ENCODE assay signal across 9 cellular contexts in the genomic region with DNA sequence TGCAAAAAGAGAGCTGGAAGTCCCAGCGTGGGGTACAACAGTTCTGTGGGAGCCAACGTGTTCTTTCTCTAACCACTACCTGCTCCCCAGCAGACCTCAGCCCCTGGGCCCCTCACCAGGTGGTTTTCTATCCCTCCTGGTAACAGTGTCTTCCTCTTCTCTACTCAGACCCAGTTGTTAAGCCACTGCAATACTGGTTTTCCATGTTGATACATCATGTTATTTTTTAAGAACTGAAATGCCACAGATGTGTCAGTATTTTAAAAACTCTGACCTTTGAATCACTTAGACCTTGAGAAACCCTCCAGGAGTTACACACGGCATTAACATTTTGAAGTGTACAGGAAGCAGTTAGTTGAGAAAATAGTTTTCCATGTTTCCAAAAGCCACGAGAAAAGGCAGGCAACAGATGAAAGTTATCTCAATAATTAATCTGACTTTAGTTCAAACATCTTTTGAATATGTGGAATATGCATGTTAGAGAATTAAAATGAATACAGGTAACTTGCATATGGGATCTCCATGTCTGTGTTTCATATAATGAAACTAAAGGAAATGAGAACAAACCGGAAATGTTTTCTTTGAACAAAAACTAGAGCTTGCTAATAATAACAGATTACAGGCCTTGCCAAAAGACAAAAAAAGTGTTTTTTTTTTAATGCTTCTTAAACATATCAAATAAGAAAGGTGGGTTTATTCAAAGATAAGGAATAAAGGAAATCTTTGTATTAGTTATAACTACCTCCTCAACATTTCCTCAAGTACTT.
DNase-seq lines count a peak whose midpoint lies in the region; ATAC-seq and TF ChIP-seq lines count a peak whose summit lies in the region.
"Had no signal": no experiment of that assay in that cellular context is flagged by ENCODE, and none has a peak within 500 bp of the region (broad histone marks: within the 10 kb centered on the region; RNA-seq: fewer than 3 reads in every experiment).

No MANE protein-coding gene starts in this region.

- H3K4me2 ChIP-seq in SU-DHL-6 (ENCODE audit: low read depth, low read length, poor library complexity, severe bottlenecking), result peak overlapping the region; percentile 21

- H3K27ac ChIP-seq in SU-DHL-6 (ENCODE audit: low read depth, low read length), result peak overlapping the region; percentile 31
- no peak overlapping the region for H3K27ac ChIP-seq in aorta (ENCODE audit: low read depth in 1 of 2, low read length in 2 of 2)

- peaks cover 16% of the 10 kb centered on the region for H3K36me3 ChIP-seq in SU-DHL-6 (ENCODE audit: low read length)
- H3K36me3 ChIP-seq in aorta (ENCODE audit: control insufficient read depth in 1 of 2, insufficient read depth in 2 of 2, low read length in 1 of 2), result peaks cover 0 to 3% of the 10 kb centered on the region in 2 donors

- H4K20me1 ChIP-seq in SU-DHL-6 (ENCODE audit: low read depth, low read length), result no peaks in the 10 kb centered on the region

- no peak for DNase-seq in activated CD4-positive, CD25-positive, alpha-beta regulatory T cell treated with anti-CD3 and anti-CD28 coated beads, Interleukin-2, amount 50 U/mL, for 72 hours
- DNase-seq in stimulated activated CD8-positive, alpha-beta memory T cell treated with anti-CD3 and anti-CD28 coated beads, Interleukin-4, amount 100 ng/mL, for 24 hours (ENCODE audit: low read depth), result peak; percentile 20
- DNase-seq in aorta, result no peak
- no peak for DNase-seq in C1 segment of cervical spinal cord (lab: John Stamatoyannopoulos, UW)
- DNase-seq: 8988T had no signal

- no peak overlapping the region for H3K9ac ChIP-seq in SU-DHL-6 (ENCODE audit: low read length)

- no peaks in the 10 kb centered on the region for H3K4me1 ChIP-seq in aorta (ENCODE audit: control insufficient read depth in 1 of 2, insufficient read depth in 2 of 2, low read length in 2 of 2)

- no peaks in the 10 kb centered on the region for H3K9me2 ChIP-seq in SU-DHL-6 (replicated peaks; ENCODE audit: insufficient read depth, low read length)

- peaks cover 24% of the 10 kb centered on the region; the same call in 1 of the 2 replicates for H3F3A ChIP-seq in SU-DHL-6 (ENCODE audit: insufficient read depth)

- H3K9me3 ChIP-seq in SU-DHL-6 (ENCODE audit: insufficient read depth, low read length) (no peaks in the 10 kb centered on the region), aorta (ENCODE audit: control insufficient read depth, low read length) (no peaks in the 10 kb centered on the region)

- intact Hi-C loops in aorta (cut with DNase I), result no loop called here

- no peaks in the 10 kb centered on the region for H3K79me2 ChIP-seq in SU-DHL-6 (ENCODE audit: insufficient read depth, low read length)

- 39% methylated on average over 5 of the region's 5 CpGs for WGBS in aorta, 2 donors

- no peak for TF ChIP-seq CTCF in SU-DHL-6 (IDR thresholded peaks at IDR 0.05; ENCODE audit: insufficient read depth, low read length, poor library complexity, severe bottlenecking)

- no peak overlapping the region for H2AFZ ChIP-seq in SU-DHL-6 (ENCODE audit: low read depth, low read length, severe bottlenecking)

- no peaks in the 10 kb centered on the region for H3K27me3 ChIP-seq in SU-DHL-6 (ENCODE audit: low read length)
- no peaks in the 10 kb centered on the region for H3K27me3 ChIP-seq in aorta (ENCODE audit: control insufficient read depth in 1 of 2, insufficient read depth in 2 of 2, low read length in 1 of 2)

- ATAC-seq in activated CD4-positive, CD25-positive, alpha-beta regulatory T cell treated with anti-CD3 and anti-CD28 coated beads, Interleukin-2, amount 50 U/mL, for 24 hours, result peak; percentile 46 to 57
- peak; percentile 47 for ATAC-seq in HG02623 (IDR thresholded peaks at IDR 0.05; ENCODE audit: unreplicated experiment)
- no peak for ATAC-seq in aorta (ENCODE audit: low FRiP score)
- no peak for ATAC-seq in GM18511 (IDR thresholded peaks at IDR 0.05; ENCODE audit: unreplicated experiment)

- no peak overlapping the region for H3K4me3 ChIP-seq in SU-DHL-6 (ENCODE audit: insufficient read depth, low read length, poor library complexity, severe bottlenecking)
- peak overlapping the region in 1 of 2 donors; percentile 39 for H3K4me3 ChIP-seq in aorta (ENCODE audit: low read length in 2 of 2)

Comparison
In these comparisons a context has a peak if more than half of its experiments do, and no peak if none do; other contexts are left out.
1. ATAC-seq: peak in activated CD4-positive, CD25-positive, alpha-beta regulatory T cell treated with anti-CD3 and anti-CD28 coated beads, Interleukin-2, amount 50 U/mL, for 24 hours (2 of 2) and HG02623 (single experiment); none in aorta (single experiment) and GM18511 (single experiment).